In the genomic region with DNA sequence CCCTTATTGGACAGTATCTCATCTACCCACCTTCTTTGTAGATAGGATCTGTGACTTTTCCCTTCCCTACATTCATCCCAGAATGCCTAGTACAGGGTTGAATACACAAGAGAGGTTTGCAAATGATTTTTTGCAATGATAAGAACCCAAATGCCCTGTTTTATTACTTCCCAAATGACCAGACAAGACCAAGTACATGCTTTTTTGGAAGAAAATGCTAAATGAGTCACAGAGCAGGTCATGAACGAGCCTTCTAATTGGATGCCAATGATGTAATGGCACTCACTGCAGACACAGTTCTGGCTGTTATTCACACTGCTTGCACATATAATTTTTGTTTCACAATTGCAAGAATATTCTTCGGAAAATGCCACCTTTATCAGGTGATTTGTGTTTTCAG, we compare ENCODE assay signal across 23 cellular contexts. TPM values are rescaled to one million over a fixed set of nuclear protein-coding genes. Genes with fewer than 3 reads are reported as not detected.
"Had no signal": no experiment of that assay in that cellular context is flagged by ENCODE, and none has a peak within 500 bp of the region (broad histone marks: within the 10 kb centered on the region; RNA-seq: fewer than 3 reads in every experiment).

No MANE protein-coding gene starts in this region.

- H3K36me3 ChIP-seq: esophagus muscularis mucosa, gastroesophageal sphincter, spleen, tibial artery, upper lobe of left lung, vagina had no signal

- H3K9me3 ChIP-seq: esophagus muscularis mucosa, gastroesophageal sphincter, mucosa of descending colon, spleen, tibial artery, upper lobe of left lung, vagina had no signal

- H3K4me1 ChIP-seq: esophagus muscularis mucosa, gastroesophageal sphincter, spleen, tibial artery, upper lobe of left lung, vagina had no signal

- ATAC-seq: gastroesophageal sphincter; left lobe of liver; mucosa of descending colon; natural killer cell; sciatic nerve; stimulated activated memory B cell treated with anti-CD40 and anti-IgM and Interleukin-4, amounts not matched to agents 10 μg/mL and 1 μg/mL and 100 μg/mL, for 72 hours had no signal

- DNase-seq: effector memory CD4-positive, alpha-beta T cell; foreskin fibroblast; glutamatergic neuron; islet precursor cell; mucosa of descending colon; natural killer cell; posterior cingulate gyrus; spleen; stimulated activated CD4-positive, alpha-beta T cell treated with anti-CD3 and anti-CD28 coated beads, Interleukin-15, amount 100 ng/mL, for 24 hours; stimulated activated CD4-positive, alpha-beta T cell treated with anti-CD3 and anti-CD28 coated beads, Interleukin-1b, Interleukin-23, amount 100 ng/mL, for 48 hours; stimulated activated CD4-positive, alpha-beta T cell treated with anti-CD3 and anti-CD28 coated beads, Interleukin-4, amount 100 ng/mL, for 24 hours; tibial artery; upper lobe of left lung had no signal

- H3K27me3 ChIP-seq: gastroesophageal sphincter, tibial artery, upper lobe of left lung, vagina had no signal

- H3K27ac ChIP-seq: epithelial cell of prostate, esophagus muscularis mucosa, gastroesophageal sphincter, spleen, tibial artery, upper lobe of left lung, vagina had no signal

- H3K4me3 ChIP-seq: esophagus muscularis mucosa, gastroesophageal sphincter, mucosa of descending colon, spleen, tibial artery, upper lobe of left lung, vagina had no signal

RNA-seq across cellular contexts. Expression of gene GABRQ, which starts 17.8 kb away (rescaled TPM):
- total RNA-seq: left lobe of liver, myocyte, natural killer cell, osteocyte, pulmonary artery endothelial cell, upper lobe of left lung had no signal
